In genomic region chr1:16076003-16076870, GRCh38 we compare ENCODE assay signal across 11 cellular contexts. TPM values are rescaled to one million over a fixed set of nuclear protein-coding genes. Genes with fewer than 3 reads are reported as not detected.
DNase-seq lines count a peak whose midpoint lies in the region; ATAC-seq, FAIRE-seq and TF ChIP-seq lines count a peak whose summit lies in the region.
"Had no signal": no experiment of that assay in that cellular context is flagged by ENCODE, and none has a peak within 500 bp of the region (broad histone marks: within the 10 kb centered on the region; RNA-seq: fewer than 3 reads in every experiment).

No MANE protein-coding gene starts in this region.

- H3K9ac ChIP-seq in H9 (ENCODE audit: extremely low read depth, insufficient read length, low read length), result no peak overlapping the region

- no peak overlapping the region for H2BK5ac ChIP-seq in H9 (ENCODE audit: insufficient read length, low read length)

- no peak overlapping the region for H3K4ac ChIP-seq in H9 (ENCODE audit: low read depth, low read length)

- H3T11ph ChIP-seq in H9 (ENCODE audit: low read length), result no peak overlapping the region

- no peaks in the 10 kb centered on the region for H3K9me3 ChIP-seq in H9 (ENCODE audit: control insufficient read depth, low read depth, low read length)

- H3K4me1 Mint-ChIP-seq in H9, result peaks cover 12 to 24% of the 10 kb centered on the region in 2 experiments

- no peaks in the 10 kb centered on the region for H4K20me1 ChIP-seq in H9 (ENCODE audit: control insufficient read depth, insufficient read depth, insufficient read length)

- no peak overlapping the region for H2BK12ac ChIP-seq in H9 (ENCODE audit: insufficient read length, low read depth, low read length)

- H3K27ac Mint-ChIP-seq in H9, result no peak overlapping the region

- WGBS in H9 (ENCODE audit: extremely low coverage, insufficient read length, low lambda C conversion rate), result no CpG with 5 or more reads among the region's 14 CpGs

- H3K79me2 ChIP-seq in H9 (ENCODE audit: insufficient read depth, low read length), result no peaks in the 10 kb centered on the region

- H4K5ac ChIP-seq in H9 (ENCODE audit: insufficient read length, low read depth, low read length), result no peak overlapping the region

- no peak for ATAC-seq in GM21529 (IDR thresholded peaks at IDR 0.05; ENCODE audit: unreplicated experiment)

- H2BK20ac ChIP-seq in H9 (ENCODE audit: low read depth, low read length, poor library complexity, severe bottlenecking), result no peak overlapping the region

- H3K4me3 ChIP-seq in bronchial epithelial cell (ENCODE audit: low read depth, low read length), result no peak overlapping the region

- no peak overlapping the region for H3K14ac ChIP-seq in H9 (ENCODE audit: insufficient read depth, low read length)

- no peak overlapping the region for H3K27ac ChIP-seq in H9 (ENCODE audit: insufficient read length, low read depth, low read length)
- H3K27ac ChIP-seq: VCaP had no signal

- no peak overlapping the region for H2BK15ac ChIP-seq in H9 (ENCODE audit: low read depth, low read length)

- no peaks in the 10 kb centered on the region for H3K36me3 Mint-ChIP-seq in H9 (ENCODE audit: insufficient read depth in 1 of 3, low read depth in 3 of 3)

- H4K8ac ChIP-seq in H9 (replicated peaks; ENCODE audit: insufficient read length, low read depth, low read length), result no peak overlapping the region

- H3K56ac ChIP-seq in H9 (ENCODE audit: insufficient read length, low read depth, low read length), result no peak overlapping the region

- peaks cover 61% of the 10 kb centered on the region for H3K27me3 Mint-ChIP-seq in H9 (ENCODE audit: low read depth)

- no peak overlapping the region for H2BK120ac ChIP-seq in H9 (ENCODE audit: low read depth, low read length, poor library complexity, severe bottlenecking)

- no peak overlapping the region for H3K23ac ChIP-seq in H9 (ENCODE audit: insufficient read length, low read depth, low read length)

- H3K4me3 Mint-ChIP-seq in H9, result no peak overlapping the region

- H2AK5ac ChIP-seq in H9 (ENCODE audit: insufficient read length, low read length), result no peak overlapping the region

- no peak overlapping the region for H3K4me2 ChIP-seq in H9 (ENCODE audit: insufficient read depth, insufficient read length, low read length)

- no peaks in the 10 kb centered on the region; a peak in 1 of 5 replicates for H3K9me3 Mint-ChIP-seq in H9

- H3K23me2 ChIP-seq in H9 (ENCODE audit: insufficient read length, low read depth, low read length, poor library complexity, severe bottlenecking), result peaks cover 5% of the 10 kb centered on the region

- no peaks in the 10 kb centered on the region for H3K36me3 ChIP-seq in bronchial epithelial cell (ENCODE audit: control insufficient read depth, insufficient read depth, low read length)

- peak; percentile 77 for FAIRE-seq in bronchial epithelial cell (lab: Jason Lieb, UNC)

- H3K27me3 ChIP-seq in bronchial epithelial cell (ENCODE audit: control insufficient read depth, insufficient read depth, low read length) (no peaks in the 10 kb centered on the region), H9 (ENCODE audit: insufficient read depth, low read length) (peaks cover 5% of the 10 kb centered on the region; the same call in 1 of the 2 replicates)

- no peak overlapping the region for H3K18ac ChIP-seq in H9 (ENCODE audit: insufficient read length, low read depth, low read length)

- no peaks in the 10 kb centered on the region for H3K4me1 ChIP-seq in H9 (ENCODE audit: insufficient read depth, low read length)

- H3K79me1 ChIP-seq in H9 (ENCODE audit: insufficient read depth, low read depth, low read length, poor library complexity, severe bottlenecking), result no peaks in the 10 kb centered on the region

- no peak overlapping the region for H4K91ac ChIP-seq in H9 (ENCODE audit: insufficient read length, low read depth, low read length)

- no peak overlapping the region for H2AFZ ChIP-seq in H9 (ENCODE audit: low read length)

- TF ChIP-seq CTCF in bronchial epithelial cell (IDR thresholded peaks at IDR 0.05; ENCODE audit: insufficient read depth, low read length, severe bottlenecking) (no peak), H9 (conservative IDR thresholded peaks at IDR 0.05) (no peak)

- peak; percentile 90 for DNase-seq in AG20443 (ENCODE audit: low spot score)
- peak; percentile 94 for DNase-seq in LHCN-M2 (ENCODE audit: low read depth)
- DNase-seq in bronchial epithelial cell (ENCODE audit: low read depth), result peak; percentile 91
- peak; percentile 97 for DNase-seq in myocyte (ENCODE audit: low read depth)
- no peak for DNase-seq in H9
- DNase-seq in KG1 (lab: John Stamatoyannopoulos, UW), result no peak
- DNase-seq in activated CD4-positive, alpha-beta T cell treated with anti-CD3 and anti-CD28 coated beads for 4 hours, result no peak
- DNase-seq: activated naive CD4-positive, alpha-beta T cell treated with anti-CD3 and anti-CD28 coated beads, Interleukin-2, amount 50 U/mL, for 16 hours; DMS79 had no signal

RNA-seq across cellular contexts. Expression of gene FAM131C, which starts 2.8 kb away (rescaled TPM):
- total RNA-seq in LHCN-M2 (2014; rRNA removed) (0.63 and 1.4 TPM in 2 replicates), bronchial epithelial cell (0.53 and 0.77 TPM in 2 replicates), myocyte (not detected in 2 replicates), H9 (2021) (0.48 and 0.61 TPM in 2 replicates)
- polyA plus RNA-seq in LHCN-M2 (2012), result 0.60 TPM
- polyA plus RNA-seq in myocyte (2012), result 0.30 TPM

RNA-seq across cellular contexts. Expression of gene CLCNKB, which starts 32.7 kb away (rescaled TPM):
- total RNA-seq in LHCN-M2 (2014; rRNA removed), result not detected in 2 replicates
- polyA plus RNA-seq in LHCN-M2 (2012), result 0.26 TPM
- total RNA-seq in bronchial epithelial cell, result under 0.01 and 0.26 TPM in 2 replicates
- total RNA-seq in myocyte, result not detected in 2 replicates
- polyA plus RNA-seq in myocyte (2012), result 0.18 TPM
- total RNA-seq in H9 (2021), result 1.7 and 1.8 TPM in 2 replicates

RNA-seq across cellular contexts. Expression of gene CLCNKA, which starts 54.4 kb away (rescaled TPM):
- not detected in 2 replicates for total RNA-seq in LHCN-M2 (2014; rRNA removed)
- 0.04 TPM for polyA plus RNA-seq in LHCN-M2 (2012)
- not detected in 2 replicates for total RNA-seq in bronchial epithelial cell
- total RNA-seq in myocyte, result 0.05 TPM in 1 of 2 replicates, not detected in the other
- 0.06 TPM for polyA plus RNA-seq in myocyte (2012)
- total RNA-seq in H9 (2021), result 0.37 and 0.98 TPM in 2 replicates

RNA-seq across cellular contexts. Expression of gene HSPB7, which starts 58.4 kb away (rescaled TPM):
- 3.2 and 3.3 TPM in 2 replicates for total RNA-seq in LHCN-M2 (2014; rRNA removed)
- 63.5 TPM for polyA plus RNA-seq in LHCN-M2 (2012)
- total RNA-seq in bronchial epithelial cell, result under 0.01 TPM in 1 of 2 replicates, not detected in the other
- 38.7 and 94.0 TPM in 2 replicates for total RNA-seq in myocyte
- polyA plus RNA-seq in myocyte (2012), result 95.5 TPM
- total RNA-seq in H9 (2021), result not detected in 2 replicates

Comparison
In these comparisons a context has a peak if more than half of its experiments do, and no peak if none do; other contexts are left out.
1. DNase-seq: peak in AG20443 (single experiment), LHCN-M2 (single experiment), bronchial epithelial cell (single experiment) and myocyte (single experiment); none in H9 (single experiment), KG1 (single experiment) and activated CD4-positive, alpha-beta T cell treated with anti-CD3 and anti-CD28 coated beads for 4 hours (0 of 2).